ENCODE assay signal across 9 cellular contexts in the genomic region with DNA sequence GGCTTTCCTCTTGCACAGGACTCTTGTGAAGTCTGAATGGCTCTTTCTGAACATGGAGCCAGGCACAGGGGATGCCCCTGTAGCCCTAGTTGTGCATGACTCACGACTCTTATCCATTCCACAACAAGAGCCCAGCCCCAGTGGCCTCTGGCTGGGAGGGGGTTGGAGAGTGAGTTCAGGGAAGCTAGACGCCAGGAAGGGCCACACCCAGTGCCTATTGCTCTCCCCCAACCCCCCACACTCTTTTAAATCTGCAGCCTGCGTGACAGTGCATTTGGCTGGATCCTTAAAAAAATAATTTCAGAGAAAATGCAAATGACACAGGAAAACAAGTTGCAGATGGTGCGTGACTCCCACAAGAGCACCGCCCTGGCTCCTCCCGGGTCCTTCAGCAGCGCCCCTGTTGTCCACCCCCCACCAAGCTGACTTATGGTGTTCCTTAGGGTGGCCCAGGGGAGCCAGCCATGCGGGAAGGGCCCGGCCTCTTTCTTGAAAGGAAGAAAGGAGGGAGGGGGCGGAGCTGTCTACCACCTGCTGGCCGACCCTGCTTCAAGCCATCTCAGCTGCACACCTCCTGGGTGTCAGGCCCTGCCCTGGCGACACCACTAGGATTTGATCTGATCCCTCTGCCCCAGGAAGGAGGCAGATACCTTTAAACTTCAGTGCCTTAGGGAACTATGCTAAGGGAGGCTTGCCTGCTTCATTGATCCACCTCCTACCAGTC.
A peak's percentile ranks its signal among the peaks of the same experiment; 100 is the strongest.
DNase-seq lines count a peak whose midpoint lies in the region; ATAC-seq, FAIRE-seq and TF ChIP-seq lines count a peak whose summit lies in the region.
"Had no signal": no experiment of that assay in that cellular context is flagged by ENCODE, and none has a peak within 500 bp of the region (broad histone marks: within the 10 kb centered on the region; RNA-seq: fewer than 3 reads in every experiment).

No MANE protein-coding gene starts in this region.

- TF ChIP-seq CTCF in bronchial epithelial cell (IDR thresholded peaks at IDR 0.05; ENCODE audit: insufficient read depth, low read length, severe bottlenecking), result peak; percentile 9
- TF ChIP-seq CTCF in HepG2 (CRISPR knock-in tag; IDR thresholded peaks at IDR 0.05), result no peak
- no peak for TF ChIP-seq CTCF in CD4-positive, alpha-beta T cell (IDR thresholded peaks at IDR 0.05)

- BruUV-seq in HepG2 (replicated peaks; lab: Mats Ljungman, UMichigan), result no TSS peak

- no peaks in the 10 kb centered on the region for H3K9me3 ChIP-seq in HepG2 (ENCODE audit: low read length)
- H3K9me3 ChIP-seq in CD4-positive, alpha-beta T cell (ENCODE audit: control insufficient read depth, low read length), result no peaks in the 10 kb centered on the region

- intact Hi-C loops in HepG2 (cut with micrococcal nuclease; ENCODE audit: unreplicated experiment), result no loop called here
- intact Hi-C loops in CD4-positive, alpha-beta T cell (cut with DNase I, micrococcal nuclease), result no loop called here

- TF ChIP-seq RAD21 in HepG2 (CRISPR knock-in tag; IDR thresholded peaks at IDR 0.05), result no peak

- no peaks in the 10 kb centered on the region for H3K9me3 Mint-ChIP-seq in CD4-positive, alpha-beta T cell

- no peak overlapping the region for H3K4me3 ChIP-seq in bronchial epithelial cell (ENCODE audit: low read depth, low read length)
- no peak overlapping the region for H3K4me3 ChIP-seq in HepG2 (replicated peaks in 1 of 3; ENCODE audit: insufficient read depth in 1 of 3, low read depth in 2 of 3, low read length in 3 of 3)

- H3K36me3 ChIP-seq in bronchial epithelial cell (ENCODE audit: control insufficient read depth, insufficient read depth, low read length) (no peaks in the 10 kb centered on the region), HepG2 (replicated peaks in 1 of 2; ENCODE audit: control insufficient read depth in 1 of 2, insufficient read depth in 2 of 2, low read length in 2 of 2) (no peaks in the 10 kb centered on the region)

- H3K36me3 Mint-ChIP-seq in CD4-positive, alpha-beta T cell (ENCODE audit: low read depth), result no peaks in the 10 kb centered on the region

- H3K4me1 Mint-ChIP-seq in CD4-positive, alpha-beta T cell (ENCODE audit: low read depth), result no peaks in the 10 kb centered on the region

- no peaks in the 10 kb centered on the region for H3K4me1 ChIP-seq in HepG2 (ENCODE audit: insufficient read depth, low read length)

- 7% methylated on average over 9 of the region's 12 CpGs for WGBS in HepG2 (ENCODE audit: low lambda C conversion rate)

- in situ Hi-C loops in HepG2 (cut with HindIII; ENCODE audit: extremely low pct_ligation_motif_present, low pct_unique_long_range_greater_than_20kb), result no loop called here

- H3K27ac Mint-ChIP-seq in CD4-positive, alpha-beta T cell, result no peak overlapping the region

- no peaks in the 10 kb centered on the region for H4K20me1 ChIP-seq in HepG2 (ENCODE audit: insufficient read depth, low read length)

- ATAC-seq in HepG2, result no peak
- ATAC-seq in HG03139 (IDR thresholded peaks at IDR 0.05; ENCODE audit: unreplicated experiment), result no peak
- no peak for ATAC-seq in CD4-positive, alpha-beta T cell (ENCODE audit: poor library complexity)

- DNase-seq in NCI-H526 (lab: John Stamatoyannopoulos, UW), result peak; percentile 23 to 46
- no peak for DNase-seq in NCI-H526 treated with DMSO at 0.1 percent for 48 hours (lab: John Stamatoyannopoulos, UW)
- DNase-seq in bronchial epithelial cell (ENCODE audit: low read depth), result peak; percentile 74
- peak; percentile 4 for DNase-seq in HepG2 (ENCODE audit: low spot score)
- peak; percentile 61 for DNase-seq in ureter (ENCODE audit: low spot score)
- no peak for DNase-seq in COR-L47 (lab: John Stamatoyannopoulos, UW)
- DNase-seq in CD4-positive, alpha-beta T cell, result no peak

- no peak overlapping the region for H3K4me3 Mint-ChIP-seq in CD4-positive, alpha-beta T cell

- no peak overlapping the region for H3K4me2 ChIP-seq in HepG2 (ENCODE audit: low read depth, low read length)

- H3K27me3 Mint-ChIP-seq in CD4-positive, alpha-beta T cell, result peaks cover 43% of the 10 kb centered on the region

- no peaks in the 10 kb centered on the region for H3K27me3 ChIP-seq in bronchial epithelial cell (ENCODE audit: control insufficient read depth, insufficient read depth, low read length)
- no peaks in the 10 kb centered on the region; a peak in 1 of 5 replicates for H3K27me3 ChIP-seq in HepG2 (ENCODE audit: control insufficient read depth in 1 of 2, insufficient read depth in 2 of 2, low read length in 2 of 2)
- no peaks in the 10 kb centered on the region for H3K27me3 ChIP-seq in CD4-positive, alpha-beta T cell (ENCODE audit: control insufficient read depth, insufficient read depth, low read length)

- no peak overlapping the region for H2AFZ ChIP-seq in HepG2 (ENCODE audit: low read length)

- POLR2A ChIA-PET in HepG2 (lab: Yijun Ruan, JAX), result no interaction called here
- POLR2A ChIA-PET in CD4-positive, alpha-beta T cell (lab: Charles Lee), result no interaction called here

- H3K79me2 ChIP-seq in HepG2 (ENCODE audit: insufficient read depth, low read length), result no peaks in the 10 kb centered on the region

- TF ChIP-seq EP300 in HepG2 (IDR thresholded peaks at IDR 0.05; ENCODE audit: low read depth in 2 of 2, low read length in 2 of 2) (no peak), HepG2 (CRISPR knock-in tag; IDR thresholded peaks at IDR 0.05; ENCODE audit: borderline replicate concordance) (no peak)

- CTCF ChIA-PET in HepG2 (lab: Yijun Ruan, JAX; ENCODE audit: low intra/inter-chr PET ratio, low total read pairs), result no interaction called here
- CTCF ChIA-PET in CD4-positive, alpha-beta T cell (lab: Charles Lee), result no interaction called here

- no peak for TF ChIP-seq POLR2A in HepG2 (IDR thresholded peaks at IDR 0.05; ENCODE audit: insufficient read depth in 1 of 2, low read depth in 2 of 2, low read length in 2 of 2)

- FAIRE-seq in bronchial epithelial cell (lab: Jason Lieb, UNC), result no peak
- FAIRE-seq in HepG2 (lab: Jason Lieb, UNC), result no peak
- FAIRE-seq: A204.1 had no signal

- no peak overlapping the region for H3K27ac ChIP-seq in HepG2 (ENCODE audit: extremely low read length, insufficient read depth, low read length)
- no peak overlapping the region for H3K27ac ChIP-seq in CD4-positive, alpha-beta T cell (ENCODE audit: low read depth, low read length)

- H3K9ac ChIP-seq in HepG2 (ENCODE audit: insufficient read depth, low read depth, low read length), result no peak overlapping the region

TF ChIP-seq in HepG2, 621 proteins besides CTCF, POLR2A, EP300 and RAD21:
- TF ChIP-seq SCMH1 (CRISPR knock-in tag; IDR thresholded peaks at IDR 0.05; ENCODE audit: borderline replicate concordance), result no peak
- no peak for TF ChIP-seq DNMT3B (CRISPR knock-in tag; conservative IDR thresholded peaks at IDR 0.05)
- no peak for TF ChIP-seq ZFP62 (CRISPR knock-in tag; IDR thresholded peaks at IDR 0.05)
- TF ChIP-seq ZNF776 (CRISPR knock-in tag; IDR thresholded peaks at IDR 0.05), result no peak
- TF ChIP-seq, protein P1, sequence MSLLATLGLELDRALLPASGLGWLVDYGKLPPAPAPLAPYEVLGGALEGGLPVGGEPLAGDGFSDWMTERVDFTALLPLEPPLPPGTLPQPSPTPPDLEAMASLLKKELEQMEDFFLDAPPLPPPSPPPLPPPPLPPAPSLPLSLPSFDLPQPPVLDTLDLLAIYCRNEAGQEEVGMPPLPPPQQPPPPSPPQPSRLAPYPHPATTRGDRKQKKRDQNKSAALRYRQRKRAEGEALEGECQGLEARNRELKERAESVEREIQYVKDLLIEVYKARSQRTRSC (CRISPR knock-in tag; IDR thresholded peaks at IDR 0.05; ENCODE audit: low read depth), result no peak
- no peak for TF ChIP-seq ZNF274 (CRISPR knock-in tag; IDR thresholded peaks at IDR 0.05)
- 0 out of 2 replicates have a peak, but pooled peaks have one; percentile 25 for TF ChIP-seq FOSL2 (CRISPR knock-in tag; IDR thresholded peaks at IDR 0.05)

Comparison
In these comparisons a context has a peak if more than half of its experiments do, and no peak if none do; other contexts are left out.
1. DNase-seq: peak in NCI-H526 (2 of 2), bronchial epithelial cell (single experiment), HepG2 (single experiment) and ureter (single experiment); none in NCI-H526 treated with DMSO at 0.1 percent for 48 hours (single experiment), COR-L47 (single experiment) and CD4-positive, alpha-beta T cell (0 of 10).